In genomic region chr12:109880938-109881337, GRCh38 we compare ENCODE assay signal across 1 cellular context.
TF ChIP-seq lines count a peak whose summit lies in the region.

No MANE protein-coding gene starts in this region.

TF ChIP-seq in H1, 55 proteins besides CTCF, POLR2A, EP300 and RAD21:
- no peak for TF ChIP-seq SP2 (IDR thresholded peaks at IDR 0.05; ENCODE audit: low read length)
- no peak for TF ChIP-seq EZH2 (IDR thresholded peaks at IDR 0.05; ENCODE audit: low read depth, low read length, severe bottlenecking)
- 0 out of 2 replicates have a peak, but pooled peaks have one; percentile 3 for TF ChIP-seq TBP (IDR thresholded peaks at IDR 0.05; ENCODE audit: low read depth, low read length)
- TF ChIP-seq TCF12 (IDR thresholded peaks at IDR 0.05; ENCODE audit: low read depth, low read length): no peak
- 0 out of 4 replicates have a peak, but pooled peaks of 1 of the 2 experiments have one; percentile 4 for TF ChIP-seq SIN3A (conservative IDR thresholded peaks at IDR 0.05 in 1 of 2, IDR thresholded peaks at IDR 0.05 in 1 of 2; ENCODE audit: low read depth in 1 of 2, low read length in 2 of 2)
- TF ChIP-seq ATF2 (IDR thresholded peaks at IDR 0.05; ENCODE audit: low read length): no peak
- TF ChIP-seq NANOG (IDR thresholded peaks at IDR 0.05; ENCODE audit: insufficient read depth, low read depth, low read length, poor library complexity, severe bottlenecking): no peak
- TF ChIP-seq SIX5 (IDR thresholded peaks at IDR 0.05; ENCODE audit: low read depth, low read length): no peak
- TF ChIP-seq KDM5A (IDR thresholded peaks at IDR 0.05; ENCODE audit: low read length): no peak
- TF ChIP-seq TAF1 (IDR thresholded peaks at IDR 0.05; ENCODE audit: low read depth, low read length): no peak
- no peak for TF ChIP-seq YY1 (IDR thresholded peaks at IDR 0.05; ENCODE audit: low read depth, low read length)
- TF ChIP-seq SAP30 (IDR thresholded peaks at IDR 0.05; ENCODE audit: insufficient read depth, insufficient replicate concordance, low read length): no peak
- no peak for TF ChIP-seq CHD1 (IDR thresholded peaks at IDR 0.05; ENCODE audit: low read depth, low read length)
- TF ChIP-seq HDAC2 (IDR thresholded peaks at IDR 0.05; ENCODE audit: borderline replicate concordance in 1 of 2, low read depth in 2 of 2, low read length in 2 of 2): no peak
- no peak for TF ChIP-seq CBX5 (IDR thresholded peaks at IDR 0.05; ENCODE audit: low read depth, low read length)
- TF ChIP-seq TAF7 (optimal IDR thresholded peaks at IDR 0.05; ENCODE audit: borderline replicate concordance, low read depth, low read length): no peak
- TF ChIP-seq BRCA1 (IDR thresholded peaks at IDR 0.05; ENCODE audit: low read depth, low read length): no peak
TF ChIP-seq in H1: peak in this region for 2.
